18 cellular contexts compared by ENCODE assay signal in the genomic region with DNA sequence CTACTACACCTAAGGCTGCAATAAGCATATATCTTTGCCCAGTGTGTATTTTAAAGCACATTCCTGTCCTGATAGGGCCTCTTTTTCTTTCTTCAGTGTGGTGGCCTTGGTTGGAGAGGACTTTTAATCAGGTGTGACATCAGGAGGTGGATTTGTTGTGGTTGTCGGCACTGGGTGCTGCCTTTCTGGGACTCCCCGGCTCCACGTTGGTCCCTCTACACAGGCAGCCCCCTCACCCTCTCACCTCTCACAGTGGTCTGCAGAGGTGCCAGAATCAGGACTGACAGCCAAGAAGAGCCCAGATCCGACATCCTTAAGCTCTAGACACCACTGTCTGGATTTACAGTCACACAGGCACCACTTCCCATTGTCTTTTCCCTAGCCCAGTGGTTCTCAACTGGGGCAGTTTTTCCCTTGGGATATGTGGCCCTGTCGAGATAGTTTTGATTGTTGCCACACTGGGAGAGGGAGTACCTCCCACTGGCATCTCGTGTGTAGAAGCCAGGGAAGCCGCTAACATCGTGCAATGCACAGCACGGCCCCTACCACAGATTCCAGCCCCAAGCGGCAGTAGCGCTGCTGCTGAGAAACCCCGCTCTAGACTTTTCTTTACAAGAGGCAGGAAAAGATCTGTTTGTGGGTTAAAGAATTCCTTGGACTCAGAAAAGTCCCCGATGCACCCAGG.
A peak's percentile ranks its signal among the peaks of the same experiment; 100 is the strongest.
DNase-seq lines count a peak whose midpoint lies in the region; ATAC-seq and TF ChIP-seq lines count a peak whose summit lies in the region.
"Had no signal": no experiment of that assay in that cellular context is flagged by ENCODE, and none has a peak within 500 bp of the region (broad histone marks: within the 10 kb centered on the region; RNA-seq: fewer than 3 reads in every experiment).

No MANE protein-coding gene starts in this region.

- peaks cover 17 to 27% of the 10 kb centered on the region in 2 donors for H3K4me1 Mint-ChIP-seq in immature natural killer cell
- no peaks in the 10 kb centered on the region for H3K4me1 Mint-ChIP-seq in activated T-helper 2 cell treated with anti-CD3 and anti-CD28 coated beads, Interferon-gamma antibody, Interleukin-2, Interleukin-4, amounts not matched to agents 10 μg/mL and 5 μg/mL and 100 μg/mL, durations not matched to agents 14 hours and 24 hours and 36 hours (ENCODE audit: low read depth)
- H3K4me1 Mint-ChIP-seq in stimulated activated memory B cell treated with anti-CD40 and anti-IgM and Interleukin-4, amounts not matched to agents 10 μg/mL and 1 μg/mL and 100 μg/mL, for 72 hours = peaks cover 32% of the 10 kb centered on the region

- intact Hi-C loops in OCI-LY7 (cut with micrococcal nuclease; ENCODE audit: unreplicated experiment) (loop anchor here (2.0 kb wide), 1 partner anchor 28 kb away; no protein-coding TSS in a partner anchor), sigmoid colon (cut with DNase I) (no loop called here)
- intact Hi-C loops in activated T-helper 2 cell treated with anti-CD3 and anti-CD28 coated beads, Interferon-gamma antibody, Interleukin-2, Interleukin-4, amounts not matched to agents 10 μg/mL and 5 μg/mL and 100 μg/mL, durations not matched to agents 14 hours and 24 hours and 36 hours (cut with micrococcal nuclease) = no loop called here

- peak overlapping the region in 2 of 5 donors; percentile 29 to 35 for H3K4me3 Mint-ChIP-seq in immature natural killer cell
- no peak overlapping the region for H3K4me3 Mint-ChIP-seq in activated T-helper 2 cell treated with anti-CD3 and anti-CD28 coated beads, Interferon-gamma antibody, Interleukin-2, Interleukin-4, amounts not matched to agents 10 μg/mL and 5 μg/mL and 100 μg/mL, durations not matched to agents 14 hours and 24 hours and 36 hours (ENCODE audit: low read depth)
- no peak overlapping the region for H3K4me3 Mint-ChIP-seq in stimulated activated memory B cell treated with anti-CD40 and anti-IgM and Interleukin-4, amounts not matched to agents 10 μg/mL and 1 μg/mL and 100 μg/mL, for 72 hours
- H3K4me3 Mint-ChIP-seq: CD8-positive, alpha-beta memory T cell; HFFc6 had no signal

- WGBS in sigmoid colon, 2 donors = 74 to 89% methylated on average over 13 of the region's 13 CpGs

- ATAC-seq in stimulated activated memory B cell treated with anti-CD40 and anti-IgM and Interleukin-4, amounts not matched to agents 10 μg/mL and 1 μg/mL and 100 μg/mL, for 72 hours = no peak
- ATAC-seq in GM18870 (IDR thresholded peaks at IDR 0.05; ENCODE audit: unreplicated experiment) = no peak

- no peaks in the 10 kb centered on the region for H4K20me1 ChIP-seq in OCI-LY7 (ENCODE audit: insufficient read depth, low read length)
- H4K20me1 ChIP-seq: BLaER1 had no signal

- H3K36me3 Mint-ChIP-seq in immature natural killer cell = no peaks in the 10 kb centered on the region
- H3K36me3 Mint-ChIP-seq in activated T-helper 2 cell treated with anti-CD3 and anti-CD28 coated beads, Interferon-gamma antibody, Interleukin-2, Interleukin-4, amounts not matched to agents 10 μg/mL and 5 μg/mL and 100 μg/mL, durations not matched to agents 14 hours and 24 hours and 36 hours (ENCODE audit: low read depth) = no peaks in the 10 kb centered on the region
- no peaks in the 10 kb centered on the region for H3K36me3 Mint-ChIP-seq in stimulated activated memory B cell treated with anti-CD40 and anti-IgM and Interleukin-4, amounts not matched to agents 10 μg/mL and 1 μg/mL and 100 μg/mL, for 72 hours
- H3K36me3 Mint-ChIP-seq: CD8-positive, alpha-beta memory T cell had no signal

- CTCF ChIA-PET in OCI-LY7 (lab: Charles Lee; ENCODE audit: unreplicated experiment) = no interaction called here

- H3K4me3 ChIP-seq in OCI-LY7 (ENCODE audit: low read depth, low read length, poor library complexity, severe bottlenecking) (no peak overlapping the region), sigmoid colon (no peak overlapping the region)
- H3K4me3 ChIP-seq: BLaER1 had no signal

- H3K27ac Mint-ChIP-seq in immature natural killer cell = peak overlapping the region in 4 of 6 donors; percentile 21 to 58 (median 36)
- H3K27ac Mint-ChIP-seq in activated T-helper 2 cell treated with anti-CD3 and anti-CD28 coated beads, Interferon-gamma antibody, Interleukin-2, Interleukin-4, amounts not matched to agents 10 μg/mL and 5 μg/mL and 100 μg/mL, durations not matched to agents 14 hours and 24 hours and 36 hours = no peak overlapping the region
- no peak overlapping the region for H3K27ac Mint-ChIP-seq in stimulated activated memory B cell treated with anti-CD40 and anti-IgM and Interleukin-4, amounts not matched to agents 10 μg/mL and 1 μg/mL and 100 μg/mL, for 72 hours
- H3K27ac Mint-ChIP-seq: HFFc6 had no signal

- H3K27me3 ChIP-seq in sigmoid colon = no peaks in the 10 kb centered on the region
- H3K27me3 ChIP-seq: BLaER1 had no signal

- H3K9me3 Mint-ChIP-seq in immature natural killer cell = no peaks in the 10 kb centered on the region
- no peaks in the 10 kb centered on the region for H3K9me3 Mint-ChIP-seq in activated T-helper 2 cell treated with anti-CD3 and anti-CD28 coated beads, Interferon-gamma antibody, Interleukin-2, Interleukin-4, amounts not matched to agents 10 μg/mL and 5 μg/mL and 100 μg/mL, durations not matched to agents 14 hours and 24 hours and 36 hours
- H3K9me3 Mint-ChIP-seq in stimulated activated memory B cell treated with anti-CD40 and anti-IgM and Interleukin-4, amounts not matched to agents 10 μg/mL and 1 μg/mL and 100 μg/mL, for 72 hours = no peaks in the 10 kb centered on the region
- H3K9me3 Mint-ChIP-seq: CD8-positive, alpha-beta memory T cell; HFFc6 had no signal

- POLR2A ChIA-PET in OCI-LY7 (lab: Charles Lee) = interaction anchor here (0.5 to 1.7 kb wide), 9 partner anchors 9 to 135 kb away, joined by 3 to 7 read pairs (median 3); no protein-coding TSS in a partner anchor

- TF ChIP-seq POLR2A in sigmoid colon (IDR thresholded peaks at IDR 0.05) = no peak

- peak overlapping the region; percentile 80; the same call in 1 of the 2 replicates for H2AFZ ChIP-seq in OCI-LY7 (ENCODE audit: low read length)

- H3K9me2 ChIP-seq in OCI-LY7 (ENCODE audit: insufficient read depth, low read length) = no peaks in the 10 kb centered on the region

- H3K4me1 ChIP-seq in OCI-LY7 (ENCODE audit: insufficient read depth, low read length, poor library complexity, severe bottlenecking) = peaks cover 83% of the 10 kb centered on the region
- peaks cover 0 to 9% (median 3%) of the 10 kb centered on the region in 4 donors for H3K4me1 ChIP-seq in sigmoid colon
- H3K4me1 ChIP-seq: Caco-2 had no signal

- BruUV-seq in OCI-LY7 (replicated peaks; lab: Mats Ljungman, UMichigan) = no TSS peak

- H3K27ac ChIP-seq in OCI-LY7 (ENCODE audit: low read depth, low read length, poor library complexity, severe bottlenecking) (peak overlapping the region; percentile 63), sigmoid colon (no peak overlapping the region)
- H3K27ac ChIP-seq: BLaER1, HL-60 had no signal

- H3K79me2 ChIP-seq in OCI-LY7 (ENCODE audit: insufficient read depth, low read depth, low read length) = no peaks in the 10 kb centered on the region

- TF ChIP-seq CTCF in OCI-LY7 (conservative IDR thresholded peaks at IDR 0.05; ENCODE audit: low read length) (no peak), sigmoid colon (IDR thresholded peaks at IDR 0.05) (no peak)

- H3K9me3 ChIP-seq in OCI-LY7 (ENCODE audit: low read length) (no peaks in the 10 kb centered on the region), sigmoid colon (no peaks in the 10 kb centered on the region)
- H3K9me3 ChIP-seq: BLaER1, Caco-2 had no signal

- peak; percentile 19 for DNase-seq in activated effector memory CD4-positive, alpha-beta T cell treated with anti-CD3 and anti-CD28 coated beads, Interleukin-2, amount 50 U/mL, for 16 hours
- no peak for DNase-seq in activated effector memory CD4-positive, alpha-beta T cell treated with Interleukin-2 at 50 U/mL for 16 hours
- DNase-seq in OCI-LY7 (ENCODE audit: low spot score) (no peak), immature natural killer cell (peak; percentile 34 to 43 (median 41)), sigmoid colon (peak; percentile 20)
- DNase-seq in activated T-helper 2 cell treated with anti-CD3 and anti-CD28 coated beads, Interferon-gamma antibody, Interleukin-2, Interleukin-4, amounts not matched to agents 10 μg/mL and 5 μg/mL and 100 μg/mL, durations not matched to agents 14 hours and 24 hours and 36 hours (ENCODE audit: low spot score) = no peak
- DNase-seq: 8988T, AML-193, Caco-2, DND-41, GF-D8, HCEC 1CT, HFFc6 had no signal

- no peaks in the 10 kb centered on the region for H3K36me3 ChIP-seq in OCI-LY7 (ENCODE audit: insufficient read depth, low read length)
- no peaks in the 10 kb centered on the region for H3K36me3 ChIP-seq in sigmoid colon
- H3K36me3 ChIP-seq: BLaER1 had no signal

- H3K27me3 Mint-ChIP-seq in immature natural killer cell (ENCODE audit: low read depth in 3 of 3) = peaks cover 0 to 3% (median 1%) of the 10 kb centered on the region in 3 donors
- H3K27me3 Mint-ChIP-seq in activated T-helper 2 cell treated with anti-CD3 and anti-CD28 coated beads, Interferon-gamma antibody, Interleukin-2, Interleukin-4, amounts not matched to agents 10 μg/mL and 5 μg/mL and 100 μg/mL, durations not matched to agents 14 hours and 24 hours and 36 hours (ENCODE audit: low read depth) = peaks cover 4% of the 10 kb centered on the region
- no peaks in the 10 kb centered on the region for H3K27me3 Mint-ChIP-seq in stimulated activated memory B cell treated with anti-CD40 and anti-IgM and Interleukin-4, amounts not matched to agents 10 μg/mL and 1 μg/mL and 100 μg/mL, for 72 hours

- no peak for TF ChIP-seq EP300 in sigmoid colon (IDR thresholded peaks at IDR 0.05)

- H3K4me2 ChIP-seq in OCI-LY7 (ENCODE audit: low read length) = peak overlapping the region; percentile 59
- H3K4me2 ChIP-seq: BLaER1 had no signal

Comparison
In these comparisons a context has a peak if more than half of its experiments do, and no peak if none do; other contexts are left out.
1. DNase-seq: peak in activated effector memory CD4-positive, alpha-beta T cell treated with anti-CD3 and anti-CD28 coated beads, Interleukin-2, amount 50 U/mL, for 16 hours (single experiment), immature natural killer cell (3 of 3) and sigmoid colon (single experiment); none in activated effector memory CD4-positive, alpha-beta T cell treated with Interleukin-2 at 50 U/mL for 16 hours (single experiment), OCI-LY7 (single experiment) and activated T-helper 2 cell treated with anti-CD3 and anti-CD28 coated beads, Interferon-gamma antibody, Interleukin-2, Interleukin-4, amounts not matched to agents 10 μg/mL and 5 μg/mL and 100 μg/mL, durations not matched to agents 14 hours and 24 hours and 36 hours (single experiment).
2. H3K27ac Mint-ChIP-seq: peak in immature natural killer cell (4 of 6); none in activated T-helper 2 cell treated with anti-CD3 and anti-CD28 coated beads, Interferon-gamma antibody, Interleukin-2, Interleukin-4, amounts not matched to agents 10 μg/mL and 5 μg/mL and 100 μg/mL, durations not matched to agents 14 hours and 24 hours and 36 hours (single experiment) and stimulated activated memory B cell treated with anti-CD40 and anti-IgM and Interleukin-4, amounts not matched to agents 10 μg/mL and 1 μg/mL and 100 μg/mL, for 72 hours (single experiment).